In the genomic region with DNA sequence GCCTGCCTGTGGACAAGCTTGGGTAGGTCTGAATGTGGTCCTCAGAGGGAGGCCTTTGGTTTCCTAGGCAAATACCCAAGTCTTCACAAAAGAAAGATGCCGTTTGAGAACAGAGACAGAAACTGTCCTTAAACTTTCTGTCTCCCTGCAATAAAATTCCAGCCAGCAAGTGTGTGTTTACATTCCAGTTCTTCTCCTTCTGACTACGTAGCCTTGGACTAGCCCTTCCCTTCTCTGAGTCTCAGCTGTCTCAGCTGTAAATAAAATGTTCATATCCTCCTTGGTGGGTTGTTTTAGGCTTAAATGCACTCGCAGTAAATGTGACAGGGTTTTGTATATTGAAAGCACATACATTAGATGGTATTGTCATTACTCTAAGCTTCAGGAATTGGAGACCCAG, we compare ENCODE assay signal across 26 cellular contexts.
"Had no signal": no experiment of that assay in that cellular context is flagged by ENCODE, and none has a peak within 500 bp of the region (broad histone marks: within the 10 kb centered on the region; RNA-seq: fewer than 3 reads in every experiment).

No MANE protein-coding gene starts in this region.

- ATAC-seq: heart right ventricle; left cardiac atrium; naive thymus-derived CD8-positive, alpha-beta T cell; stimulated activated naive B cell treated with anti-CD40 and anti-IgM and Interleukin-4, amounts not matched to agents 10 μg/mL and 1 μg/mL and 100 μg/mL, for 72 hours; stimulated activated naive CD8-positive, alpha-beta T cell treated with anti-CD3 and anti-CD28 coated beads, Interleukin-15, Interleukin-2, amounts not matched to agents 100 U/mL and 50 U/mL, for 24 hours had no signal

- DNase-seq: heart right ventricle; hippocampal formation; kidney glomerular epithelial cell; left cardiac atrium; left ventricle myocardium inferior; mesendoderm; midbrain; naive thymus-derived CD8-positive, alpha-beta T cell; ovary; retina; right cardiac atrium; stimulated activated CD4-positive, alpha-beta T cell treated with anti-CD3 and anti-CD28 coated beads, Interleukin-12 subunit alpha, Interleukin-12 subunit beta, amount 100 ng/mL, for 4 hours; stimulated activated CD4-positive, alpha-beta T cell treated with anti-CD3 and anti-CD28 coated beads, Interleukin-15, amount 100 ng/mL, for 24 hours; stimulated activated CD4-positive, alpha-beta T cell treated with anti-CD3 and anti-CD28 coated beads, Interleukin-2, amount 100 ng/mL, for 24 hours; stimulated activated CD4-positive, alpha-beta T cell treated with anti-CD3 and anti-CD28 coated beads, Interleukin-4, amount 100 ng/mL, for 1 hour; stimulated activated naive B cell treated with anti-CD40 and anti-IgM and Interleukin-4, amounts not matched to agents 10 μg/mL and 1 μg/mL and 100 μg/mL, for 72 hours; stimulated activated naive CD8-positive, alpha-beta T cell treated with anti-CD3 and anti-CD28 coated beads, Interleukin-15, Interleukin-2, amounts not matched to agents 100 U/mL and 50 U/mL, for 24 hours; stomach; testis; thyroid gland; transverse colon had no signal

- H3K4me3 Mint-ChIP-seq: naive thymus-derived CD8-positive, alpha-beta T cell; stimulated activated naive B cell treated with anti-CD40 and anti-IgM and Interleukin-4, amounts not matched to agents 10 μg/mL and 1 μg/mL and 100 μg/mL, for 72 hours had no signal

- FAIRE-seq: keratinocyte had no signal

- H3K36me3 Mint-ChIP-seq: naive thymus-derived CD8-positive, alpha-beta T cell; stimulated activated naive B cell treated with anti-CD40 and anti-IgM and Interleukin-4, amounts not matched to agents 10 μg/mL and 1 μg/mL and 100 μg/mL, for 72 hours had no signal

- H3K27ac Mint-ChIP-seq: naive thymus-derived CD8-positive, alpha-beta T cell; progenitor cell of endocrine pancreas; stimulated activated naive B cell treated with anti-CD40 and anti-IgM and Interleukin-4, amounts not matched to agents 10 μg/mL and 1 μg/mL and 100 μg/mL, for 72 hours had no signal

- H3K27ac ChIP-seq: heart right ventricle, left ventricle myocardium inferior, skin epidermis, stomach, testis, thyroid gland, upper lobe of left lung had no signal

- H3K27me3 ChIP-seq: ovary, testis, thyroid gland, transverse colon, upper lobe of left lung had no signal

- H3K4me1 Mint-ChIP-seq: naive thymus-derived CD8-positive, alpha-beta T cell; stimulated activated naive B cell treated with anti-CD40 and anti-IgM and Interleukin-4, amounts not matched to agents 10 μg/mL and 1 μg/mL and 100 μg/mL, for 72 hours had no signal

- H3K27me3 Mint-ChIP-seq: stimulated activated naive B cell treated with anti-CD40 and anti-IgM and Interleukin-4, amounts not matched to agents 10 μg/mL and 1 μg/mL and 100 μg/mL, for 72 hours had no signal

- H3K4me3 ChIP-seq: heart right ventricle, left ventricle myocardium inferior, lung, ovary, skin epidermis, stomach, testis, thyroid gland, transverse colon, upper lobe of left lung had no signal

- H3K4me1 ChIP-seq: left ventricle myocardium inferior, testis, thyroid gland, upper lobe of left lung had no signal

- H3K9me3 ChIP-seq: heart right ventricle, left ventricle myocardium inferior, ovary, stomach, testis, thyroid gland, transverse colon, upper lobe of left lung had no signal

- H3K9me3 Mint-ChIP-seq: naive thymus-derived CD8-positive, alpha-beta T cell; stimulated activated naive B cell treated with anti-CD40 and anti-IgM and Interleukin-4, amounts not matched to agents 10 μg/mL and 1 μg/mL and 100 μg/mL, for 72 hours had no signal

- H3K36me3 ChIP-seq: heart right ventricle, left ventricle myocardium inferior, ovary, stomach, thyroid gland, transverse colon, upper lobe of left lung had no signal
